8 cellular contexts compared by ENCODE assay signal in genomic region chr6:3162067-3162497, GRCh38. TPM values are rescaled to one million over a fixed set of nuclear protein-coding genes. Genes with fewer than 3 reads are reported as not detected.
DNase-seq lines count a peak whose midpoint lies in the region; ATAC-seq, FAIRE-seq and TF ChIP-seq lines count a peak whose summit lies in the region.

No MANE protein-coding gene starts in this region.

- no peak overlapping the region for H2BK120ac ChIP-seq in neuronal stem cell (ENCODE audit: low read depth, low read length)

- no peak overlapping the region for H3K9ac ChIP-seq in endothelial cell of umbilical vein (replicated peaks; ENCODE audit: extremely low read depth, insufficient read depth, low read length)
- H3K9ac ChIP-seq in neuronal stem cell (ENCODE audit: low read depth, low read length, poor library complexity): no peak overlapping the region

- H3K4me2 ChIP-seq in PC-9 (peak overlapping the region; percentile 86), endothelial cell of umbilical vein (ENCODE audit: insufficient read depth, low read length) (peak overlapping the region; percentile 78), neuronal stem cell (ENCODE audit: insufficient read depth, low read length, poor library complexity, severe bottlenecking) (no peak overlapping the region)

- H2BK5ac ChIP-seq in neuronal stem cell (ENCODE audit: low read length): no peak overlapping the region

- WGBS in neuronal stem cell (ENCODE audit: extremely low coverage in 2 of 2, insufficient read length in 2 of 2, insufficient replicate concordance in 1 of 2), 2 donors: no CpG with 5 or more reads among the region's 7 CpGs

- no peak overlapping the region for H4K91ac ChIP-seq in neuronal stem cell (ENCODE audit: low read depth, low read length, poor library complexity)

- no peak overlapping the region for H3K4ac ChIP-seq in neuronal stem cell (ENCODE audit: low read length)

- no peak overlapping the region for H2AFZ ChIP-seq in PC-9
- H2AFZ ChIP-seq in endothelial cell of umbilical vein (ENCODE audit: low read depth, low read length): no peak overlapping the region
- H2AFZ ChIP-seq in neuronal stem cell (ENCODE audit: low read length): no peak overlapping the region

- H4K8ac ChIP-seq in neuronal stem cell (ENCODE audit: low read depth, low read length): no peak overlapping the region

- H3K18ac ChIP-seq in neuronal stem cell (ENCODE audit: low read length): no peak overlapping the region

- peaks cover 47% of the 10 kb centered on the region for H3K4me1 ChIP-seq in PC-9 (replicated peaks; ENCODE audit: insufficient read depth)
- peaks cover 30% of the 10 kb centered on the region for H3K4me1 ChIP-seq in endothelial cell of umbilical vein (ENCODE audit: control insufficient read depth, extremely low read depth, insufficient read depth, low read length)
- H3K4me1 ChIP-seq in neuronal stem cell (ENCODE audit: control insufficient read depth in 2 of 2, insufficient read depth in 1 of 2, low read depth in 1 of 2, low read length in 2 of 2): peaks cover 24 to 40% of the 10 kb centered on the region in 2 donors

- BruUV-seq in PC-9 (replicated peaks; lab: Mats Ljungman, UMichigan) (no TSS peak), endothelial cell of umbilical vein (replicated peaks; lab: Mats Ljungman, UMichigan) (no TSS peak)

- no peaks in the 10 kb centered on the region for H3K9me2 ChIP-seq in PC-9 (ENCODE audit: insufficient read depth)

- ATAC-seq in GM21390 (IDR thresholded peaks at IDR 0.05; ENCODE audit: unreplicated experiment): no peak

- H3K9me3 ChIP-seq in PC-9 (ENCODE audit: insufficient read depth, low read depth) (no peaks in the 10 kb centered on the region), endothelial cell of umbilical vein (replicated peaks; ENCODE audit: control insufficient read depth, insufficient read depth, low read length) (no peaks in the 10 kb centered on the region), neuronal stem cell (replicated peaks in 1 of 2; ENCODE audit: control insufficient read depth in 2 of 2, insufficient read depth in 1 of 2, low read depth in 1 of 2, low read length in 2 of 2) (peaks cover 0 to 2% of the 10 kb centered on the region in 2 donors)

- no peaks in the 10 kb centered on the region for H3K79me2 ChIP-seq in PC-9 (ENCODE audit: low read depth)
- H3K79me2 ChIP-seq in endothelial cell of umbilical vein (ENCODE audit: control insufficient read depth, insufficient read depth, low read length): no peaks in the 10 kb centered on the region

- H3K27me3 ChIP-seq in GM06990 (replicated peaks; ENCODE audit: control insufficient read depth, insufficient read depth, low read length): no peaks in the 10 kb centered on the region
- H3K27me3 ChIP-seq in PC-9 (ENCODE audit: insufficient read depth, low read depth): no peaks in the 10 kb centered on the region
- no peaks in the 10 kb centered on the region for H3K27me3 ChIP-seq in endothelial cell of umbilical vein (ENCODE audit: control insufficient read depth in 2 of 2, insufficient read depth in 2 of 2, low read length in 2 of 2)
- no peaks in the 10 kb centered on the region for H3K27me3 ChIP-seq in neuronal stem cell (ENCODE audit: control insufficient read depth in 3 of 3, insufficient read depth in 3 of 3, low read depth in 1 of 3, low read length in 3 of 3)

- DNase-seq in GM06990 (ENCODE audit: extremely low read depth, insufficient read length): no peak
- DNase-seq in PC-9: no peak
- DNase-seq in endothelial cell of umbilical vein (ENCODE audit: low read depth, low spot score): no peak
- DNase-seq in retinal pigment epithelial cell (ENCODE audit: low read depth): no peak
- DNase-seq in NCI-H1436 (lab: John Stamatoyannopoulos, UW): no peak
- DNase-seq in GM19239 (ENCODE audit: insufficient read length, low spot score): no peak
- DNase-seq in neuronal stem cell (ENCODE audit: low spot score): no peak

- H2BK15ac ChIP-seq in neuronal stem cell (ENCODE audit: low read length): no peak overlapping the region

- FAIRE-seq in endothelial cell of umbilical vein (lab: Jason Lieb, UNC) (no peak), GM19239 (lab: Jason Lieb, UNC) (no peak)

- CTCF ChIA-PET in PC-9 (lab: Charles Lee): interaction anchor here (0.7 kb wide), 1 partner anchor 594 kb away, joined by 4 read pairs; no protein-coding TSS in a partner anchor
- CTCF ChIA-PET in endothelial cell of umbilical vein (lab: Charles Lee): interaction anchor here (0.6 to 2.2 kb wide), 7 partner anchors 9 to 90 kb away, joined by 3 to 17 read pairs (median 3); no protein-coding TSS in a partner anchor

- H3K9me1 ChIP-seq in endothelial cell of umbilical vein (replicated peaks; ENCODE audit: control insufficient read depth, extremely low read depth, insufficient read depth, low read length): no peaks in the 10 kb centered on the region

- H2BK12ac ChIP-seq in neuronal stem cell (ENCODE audit: low read length): no peak overlapping the region

- H2AK5ac ChIP-seq in neuronal stem cell (ENCODE audit: low read depth, low read length): no peak overlapping the region

- no peak overlapping the region for H3K23ac ChIP-seq in neuronal stem cell (ENCODE audit: low read depth, low read length, poor library complexity)

- H3K79me1 ChIP-seq in neuronal stem cell (ENCODE audit: low read depth, low read length): no peaks in the 10 kb centered on the region

- dilution Hi-C loops in endothelial cell of umbilical vein (cut with MboI; ENCODE audit: extremely low pct_ligation_motif_present, low sequenced_read_pairs): no loop called here

- H3K36me3 ChIP-seq in GM06990 (ENCODE audit: control insufficient read depth, insufficient read depth, low read length) (no peaks in the 10 kb centered on the region), PC-9 (ENCODE audit: low read depth) (no peaks in the 10 kb centered on the region), endothelial cell of umbilical vein (ENCODE audit: control insufficient read depth in 2 of 2, extremely low read depth in 1 of 2, insufficient read depth in 2 of 2, low read length in 2 of 2) (no peaks in the 10 kb centered on the region), neuronal stem cell (replicated peaks in 1 of 2; ENCODE audit: control insufficient read depth in 2 of 2, insufficient read depth in 2 of 2, low read length in 2 of 2) (no peaks in the 10 kb centered on the region)

- H4K20me1 ChIP-seq in PC-9 (ENCODE audit: insufficient read depth): no peaks in the 10 kb centered on the region
- H4K20me1 ChIP-seq in endothelial cell of umbilical vein (replicated peaks; ENCODE audit: control insufficient read depth, extremely low read depth, insufficient read depth, low read length): no peaks in the 10 kb centered on the region

- peak overlapping the region; percentile 11; the same call in 1 of the 2 replicates for H3K4me3 ChIP-seq in GM06990 (replicated peaks; ENCODE audit: low read depth, low read length)
- H3K4me3 ChIP-seq in PC-9: peak overlapping the region; percentile 58; the same call in 1 of the 2 replicates
- H3K4me3 ChIP-seq in endothelial cell of umbilical vein (replicated peaks in 1 of 3; ENCODE audit: insufficient read depth in 1 of 3, low read depth in 1 of 3, low read length in 3 of 3): no peak overlapping the region
- peak overlapping the region; percentile 64 for H3K4me3 ChIP-seq in retinal pigment epithelial cell (ENCODE audit: low read length)
- peak overlapping the region in 1 of 2 donors; percentile 60 for H3K4me3 ChIP-seq in neuronal stem cell (ENCODE audit: low read length in 2 of 2)

- TF ChIP-seq POLR2A in endothelial cell of umbilical vein (IDR thresholded peaks at IDR 0.05; ENCODE audit: low read depth, low read length): no peak

- H3K14ac ChIP-seq in neuronal stem cell (ENCODE audit: low read length): no peak overlapping the region

- intact Hi-C loops in PC-9 (cut with micrococcal nuclease; ENCODE audit: unreplicated experiment) (loop anchor here (2.0 kb wide), 1 partner anchor 89 kb away; no protein-coding TSS in a partner anchor), endothelial cell of umbilical vein (cut with micrococcal nuclease) (loop anchor here (2.0 kb wide), 1 partner anchor 163 kb away; the partner anchor contains the start of gene NQO2)

- peaks cover 55% of the 10 kb centered on the region for H3F3A ChIP-seq in PC-9 (ENCODE audit: insufficient read depth, low read depth)

- POLR2A ChIA-PET in PC-9 (lab: Charles Lee; ENCODE audit: unreplicated experiment) (interaction anchor here (0.6 kb wide), 1 partner anchor 72 kb away, joined by 7 read pairs; no protein-coding TSS in a partner anchor), endothelial cell of umbilical vein (lab: Charles Lee) (no interaction called here)

- H3K27ac ChIP-seq in PC-9: peak overlapping the region; percentile 88
- H3K27ac ChIP-seq in endothelial cell of umbilical vein (ENCODE audit: insufficient read depth, low read depth, low read length): no peak overlapping the region
- no peak overlapping the region for H3K27ac ChIP-seq in neuronal stem cell (replicated peaks; ENCODE audit: low read length)

- TF ChIP-seq CTCF in GM06990 (IDR thresholded peaks at IDR 0.05; ENCODE audit: insufficient read depth, low read length, poor library complexity, severe bottlenecking) (no peak), PC-9 (conservative IDR thresholded peaks at IDR 0.05) (no peak), endothelial cell of umbilical vein (IDR thresholded peaks at IDR 0.05; ENCODE audit: extremely low read depth in 1 of 2, insufficient read depth in 1 of 2, low read depth in 1 of 2, low read length in 2 of 2) (no peak), retinal pigment epithelial cell (conservative IDR thresholded peaks at IDR 0.05; ENCODE audit: low read depth, low read length) (no peak)

RNA-seq across cellular contexts. Expression of gene TUBB2A, which starts 4.7 kb away (rescaled TPM):
- total RNA-seq in PC-9 (2021): 17.0 and 19.0 TPM in 2 replicates
- 73.2 and 80.3 TPM in 2 replicates for total RNA-seq in endothelial cell of umbilical vein
- polyA plus RNA-seq in endothelial cell of umbilical vein: 99.2 and 128 TPM in 2 replicates
- polyA plus RNA-seq in endothelial cell of umbilical vein (2011; cell fraction: cytosol; rRNA removed): 78.6 and 88.9 TPM in 2 replicates
- 47.8 and 51.7 TPM in 2 replicates for polyA plus RNA-seq in endothelial cell of umbilical vein (2011; cell fraction: nucleus; rRNA removed)
- polyA plus RNA-seq in endothelial cell of umbilical vein (2012): 86.4 and 95.8 TPM in 2 replicates
- polyA minus RNA-seq in endothelial cell of umbilical vein: 56.4 and 61.2 TPM in 2 replicates
- 10.5 TPM for polyA minus RNA-seq in endothelial cell of umbilical vein (2011; cell fraction: cytosol; rRNA and poly(A)+ RNA removed)
- polyA minus RNA-seq in endothelial cell of umbilical vein (2011; cell fraction: nucleus; rRNA and poly(A)+ RNA removed): 14.7 and 17.8 TPM in 2 replicates
- polyA plus RNA-seq in neuronal stem cell (2013, experiment 1 of 2): 49.1 TPM
- polyA plus RNA-seq in neuronal stem cell (2013, experiment 2 of 2): 48.5 TPM

RNA-seq across cellular contexts. Expression of gene BPHL, which starts 43.6 kb away (rescaled TPM):
- total RNA-seq in PC-9 (2021) (23.7 and 24.5 TPM in 2 replicates), endothelial cell of umbilical vein (14.8 and 16.6 TPM in 2 replicates)
- 10.3 and 12.3 TPM in 2 replicates for polyA plus RNA-seq in endothelial cell of umbilical vein
- polyA plus RNA-seq in endothelial cell of umbilical vein (2011; cell fraction: cytosol; rRNA removed): 10.4 and 11.5 TPM in 2 replicates
- polyA plus RNA-seq in endothelial cell of umbilical vein (2011; cell fraction: nucleus; rRNA removed): 22.0 and 24.5 TPM in 2 replicates
- polyA plus RNA-seq in endothelial cell of umbilical vein (2012): 16.3 and 16.8 TPM in 2 replicates
- polyA minus RNA-seq in endothelial cell of umbilical vein: 11.5 and 15.7 TPM in 2 replicates
- 6.6 TPM for polyA minus RNA-seq in endothelial cell of umbilical vein (2011; cell fraction: cytosol; rRNA and poly(A)+ RNA removed)
- 9.0 and 9.9 TPM in 2 replicates for polyA minus RNA-seq in endothelial cell of umbilical vein (2011; cell fraction: nucleus; rRNA and poly(A)+ RNA removed)
- 34.3 TPM for polyA plus RNA-seq in neuronal stem cell (2013, experiment 1 of 2)
- polyA plus RNA-seq in neuronal stem cell (2013, experiment 2 of 2): 36.4 TPM

Comparison
In these comparisons a context has a peak if more than half of its experiments do, and no peak if none do; other contexts are left out.
1. H3K4me3 ChIP-seq: peak in GM06990 (single experiment), PC-9 (single experiment) and retinal pigment epithelial cell (single experiment); none in endothelial cell of umbilical vein (0 of 3).